Comparison of ENCODE assay signal across 12 cellular contexts in genomic region chr5:155049569-155050383, GRCh38. TPM values are rescaled to one million over a fixed set of nuclear protein-coding genes. Genes with fewer than 3 reads are reported as not detected.
DNase-seq lines count a peak whose midpoint lies in the region; FAIRE-seq and TF ChIP-seq lines count a peak whose summit lies in the region.
"Had no signal": no experiment of that assay in that cellular context is flagged by ENCODE, and none has a peak within 500 bp of the region (broad histone marks: within the 10 kb centered on the region; RNA-seq: fewer than 3 reads in every experiment).

No MANE protein-coding gene starts in this region.

- H3K27ac ChIP-seq in breast epithelium: no peak overlapping the region
- no peak overlapping the region for H3K27ac ChIP-seq in endothelial cell of umbilical vein (ENCODE audit: insufficient read depth, low read depth, low read length)
- no peak overlapping the region for H3K27ac ChIP-seq in smooth muscle cell (ENCODE audit: low read depth)
- H3K27ac ChIP-seq: pancreas, WERI-Rb-1 had no signal

- H3K36me3 ChIP-seq in breast epithelium (no peaks in the 10 kb centered on the region), endothelial cell of umbilical vein (ENCODE audit: control insufficient read depth in 2 of 2, extremely low read depth in 1 of 2, insufficient read depth in 2 of 2, low read length in 2 of 2) (no peaks in the 10 kb centered on the region), smooth muscle cell (ENCODE audit: low read depth) (no peaks in the 10 kb centered on the region)
- H3K36me3 ChIP-seq: pancreas, WERI-Rb-1 had no signal

- 9% methylated on average over 1 of the region's 1 CpG for WGBS in smooth muscle cell (ENCODE audit: low lambda C conversion rate)

- CTCF ChIA-PET in MCF 10A (lab: Yijun Ruan, JAX): no interaction called here
- CTCF ChIA-PET in endothelial cell of umbilical vein (lab: Charles Lee): interaction anchor here (0.6 to 1.2 kb wide), 5 partner anchors 41 to 410 kb away, joined by 3 to 4 read pairs (median 3); no protein-coding TSS in a partner anchor

- intact Hi-C loops in MCF 10A (cut with micrococcal nuclease) (no loop called here), breast epithelium (cut with DNase I; ENCODE audit: low total_unique reads) (no loop called here), endothelial cell of umbilical vein (cut with micrococcal nuclease) (no loop called here)

- no peak overlapping the region for H3K27ac Mint-ChIP-seq in MCF 10A (ENCODE audit: low read depth, unreplicated experiment)
- H3K27ac Mint-ChIP-seq: activated naive CD8-positive, alpha-beta T cell had no signal

- H3K9me3 Mint-ChIP-seq in MCF 10A (ENCODE audit: unreplicated experiment): no peaks in the 10 kb centered on the region

- peak; percentile 25 for TF ChIP-seq CTCF in MCF 10A (IDR thresholded peaks at IDR 0.05; ENCODE audit: unreplicated experiment)
- no peak for TF ChIP-seq CTCF in breast epithelium (IDR thresholded peaks at IDR 0.05)
- peak; percentile 26 to 34 for TF ChIP-seq CTCF in endothelial cell of umbilical vein (IDR thresholded peaks at IDR 0.05; ENCODE audit: extremely low read depth in 1 of 2, insufficient read depth in 1 of 2, low read depth in 1 of 2, low read length in 2 of 2)
- TF ChIP-seq CTCF in smooth muscle cell (IDR thresholded peaks at IDR 0.05; ENCODE audit: borderline replicate concordance, insufficient read depth, poor library complexity, severe bottlenecking): peak; percentile 20

- no peaks in the 10 kb centered on the region for H3K79me2 ChIP-seq in endothelial cell of umbilical vein (ENCODE audit: control insufficient read depth, insufficient read depth, low read length)
- H3K79me2 ChIP-seq in smooth muscle cell (ENCODE audit: low read depth): no peaks in the 10 kb centered on the region

- H3K4me3 Mint-ChIP-seq in MCF 10A (ENCODE audit: unreplicated experiment): no peak overlapping the region
- H3K4me3 Mint-ChIP-seq: activated naive CD8-positive, alpha-beta T cell had no signal

- H4K20me1 ChIP-seq in endothelial cell of umbilical vein (replicated peaks; ENCODE audit: control insufficient read depth, extremely low read depth, insufficient read depth, low read length) (no peaks in the 10 kb centered on the region), smooth muscle cell (ENCODE audit: low read depth) (no peaks in the 10 kb centered on the region)

- FAIRE-seq in endothelial cell of umbilical vein (lab: Jason Lieb, UNC): peak; percentile 26
- FAIRE-seq: GM19239, pancreas had no signal

- dilution Hi-C loops in endothelial cell of umbilical vein (cut with MboI; ENCODE audit: extremely low pct_ligation_motif_present, low sequenced_read_pairs): no loop called here

- DNase-seq in MCF 10A (ENCODE audit: unreplicated experiment): peak; percentile 43
- no peak for DNase-seq in breast epithelium (ENCODE audit: low spot score in 2 of 2)
- peak; percentile 30 for DNase-seq in NAMALWA (ENCODE audit: low spot score)
- peak; percentile 32 for DNase-seq in endothelial cell of umbilical vein (ENCODE audit: low read depth, low spot score)
- no peak for DNase-seq in smooth muscle cell (lab: John Stamatoyannopoulos, UW; ENCODE audit: unreplicated experiment)
- no peak for DNase-seq in NCI-H2029 (lab: John Stamatoyannopoulos, UW)
- no peak for DNase-seq in SKM-1 (lab: John Stamatoyannopoulos, UW; ENCODE audit: unreplicated experiment)
- DNase-seq in activated CD4-positive, alpha-beta T cell treated with anti-CD3 and anti-CD28 coated beads, Interleukin-2, amount 50 U/mL, for 1 hour: no peak
- DNase-seq: pancreas, WERI-Rb-1 had no signal

- H3K36me3 Mint-ChIP-seq in MCF 10A (ENCODE audit: insufficient read depth, unreplicated experiment): no peaks in the 10 kb centered on the region
- H3K36me3 Mint-ChIP-seq: activated naive CD8-positive, alpha-beta T cell had no signal

- H3K4me2 ChIP-seq in endothelial cell of umbilical vein (ENCODE audit: insufficient read depth, low read length) (no peak overlapping the region), smooth muscle cell (no peak overlapping the region)

- POLR2A ChIA-PET in MCF 10A (lab: Yijun Ruan, JAX): no interaction called here
- POLR2A ChIA-PET in endothelial cell of umbilical vein (lab: Charles Lee): no interaction called here

- BruUV-seq in MCF 10A (replicated peaks; lab: Mats Ljungman, UMichigan) (no TSS peak), endothelial cell of umbilical vein (replicated peaks; lab: Mats Ljungman, UMichigan) (no TSS peak)

- no peak for TF ChIP-seq POLR2A in breast epithelium (IDR thresholded peaks at IDR 0.05)
- TF ChIP-seq POLR2A in endothelial cell of umbilical vein (IDR thresholded peaks at IDR 0.05; ENCODE audit: low read depth, low read length): no peak

- H2AFZ ChIP-seq in endothelial cell of umbilical vein (ENCODE audit: low read depth, low read length) (no peak overlapping the region), smooth muscle cell (ENCODE audit: low read depth) (no peak overlapping the region)

- no peaks in the 10 kb centered on the region for H3K9me3 ChIP-seq in breast epithelium
- no peaks in the 10 kb centered on the region for H3K9me3 ChIP-seq in endothelial cell of umbilical vein (replicated peaks; ENCODE audit: control insufficient read depth, insufficient read depth, low read length)
- no peaks in the 10 kb centered on the region for H3K9me3 ChIP-seq in smooth muscle cell (replicated peaks; ENCODE audit: low read depth)
- H3K9me3 ChIP-seq: pancreas had no signal

- H3K4me1 Mint-ChIP-seq in MCF 10A (ENCODE audit: insufficient read depth, unreplicated experiment): no peaks in the 10 kb centered on the region

- H3K4me3 ChIP-seq in breast epithelium (no peak overlapping the region), endothelial cell of umbilical vein (replicated peaks in 1 of 3; ENCODE audit: insufficient read depth in 1 of 3, low read depth in 1 of 3, low read length in 3 of 3) (no peak overlapping the region), smooth muscle cell (no peak overlapping the region)
- H3K4me3 ChIP-seq: pancreas had no signal

- H3K27me3 Mint-ChIP-seq in MCF 10A (ENCODE audit: insufficient read depth, unreplicated experiment): no peaks in the 10 kb centered on the region

- H3K4me1 ChIP-seq in breast epithelium (no peaks in the 10 kb centered on the region), endothelial cell of umbilical vein (ENCODE audit: control insufficient read depth, extremely low read depth, insufficient read depth, low read length) (no peaks in the 10 kb centered on the region), smooth muscle cell (ENCODE audit: low read depth) (peaks cover 8% of the 10 kb centered on the region)
- H3K4me1 ChIP-seq: pancreas had no signal

- no peaks in the 10 kb centered on the region for H3F3A ChIP-seq in smooth muscle cell (ENCODE audit: low read depth)

- H3K27me3 ChIP-seq in breast epithelium: no peaks in the 10 kb centered on the region
- H3K27me3 ChIP-seq in endothelial cell of umbilical vein (ENCODE audit: control insufficient read depth in 2 of 2, insufficient read depth in 2 of 2, low read length in 2 of 2): no peaks in the 10 kb centered on the region
- no peaks in the 10 kb centered on the region for H3K27me3 ChIP-seq in smooth muscle cell (ENCODE audit: low read depth)
- H3K27me3 ChIP-seq: pancreas had no signal

- H3K9ac ChIP-seq in endothelial cell of umbilical vein (replicated peaks; ENCODE audit: extremely low read depth, insufficient read depth, low read length) (no peak overlapping the region), smooth muscle cell (ENCODE audit: low read depth) (no peak overlapping the region)

- no peaks in the 10 kb centered on the region for H3K9me1 ChIP-seq in endothelial cell of umbilical vein (replicated peaks; ENCODE audit: control insufficient read depth, extremely low read depth, insufficient read depth, low read length)

TF ChIP-seq in endothelial cell of umbilical vein, 7 proteins besides CTCF, POLR2A, EP300 and RAD21:
- TF ChIP-seq FOS (IDR thresholded peaks at IDR 0.05; ENCODE audit: borderline replicate concordance, insufficient read depth, low read length): no peak
- TF ChIP-seq POLR2AphosphoS5 (IDR thresholded peaks at IDR 0.05; ENCODE audit: insufficient read depth, low read depth, low read length): no peak
- TF ChIP-seq GATA2 (IDR thresholded peaks at IDR 0.05; ENCODE audit: insufficient read depth, insufficient read length, low read depth, low read length): no peak
- TF ChIP-seq MAX (IDR thresholded peaks at IDR 0.05; ENCODE audit: insufficient read depth, insufficient read length): no peak
- no peak for TF ChIP-seq EZH2 (IDR thresholded peaks at IDR 0.05; ENCODE audit: borderline replicate concordance, low read depth, low read length, severe bottlenecking)
- no peak for TF ChIP-seq JUN (IDR thresholded peaks at IDR 0.05; ENCODE audit: borderline replicate concordance, insufficient read depth, insufficient read length, low read depth)
- no peak for TF ChIP-seq MYC (IDR thresholded peaks at IDR 0.05; ENCODE audit: low read depth, low read length)
TF ChIP-seq in endothelial cell of umbilical vein: peak in this region for 0.

RNA-seq across cellular contexts. Expression of gene KIF4B, which starts 36.2 kb away (rescaled TPM):
- total RNA-seq in MCF 10A (2022): not detected in 2 replicates
- not detected for total RNA-seq in breast epithelium
- 0.14 and 0.44 TPM in 2 replicates for total RNA-seq in endothelial cell of umbilical vein
- polyA plus RNA-seq in endothelial cell of umbilical vein: 0.03 TPM in 1 of 2 replicates, not detected in the other
- 0.04 and 0.06 TPM in 2 replicates for polyA plus RNA-seq in endothelial cell of umbilical vein (2011; cell fraction: cytosol; rRNA removed)
- 0.14 and 0.27 TPM in 2 replicates for polyA plus RNA-seq in endothelial cell of umbilical vein (2011; cell fraction: nucleus; rRNA removed)
- polyA plus RNA-seq in endothelial cell of umbilical vein (2012): 0.11 and 0.17 TPM in 2 replicates
- polyA minus RNA-seq in endothelial cell of umbilical vein: 0.05 and 0.23 TPM in 2 replicates
- 0.41 TPM for polyA minus RNA-seq in endothelial cell of umbilical vein (2011; cell fraction: cytosol; rRNA and poly(A)+ RNA removed)
- 0.34 and 0.58 TPM in 2 replicates for polyA minus RNA-seq in endothelial cell of umbilical vein (2011; cell fraction: nucleus; rRNA and poly(A)+ RNA removed)
- not detected in 2 replicates for total RNA-seq in smooth muscle cell
- polyA plus RNA-seq in smooth muscle cell: not detected in 2 replicates
- total RNA-seq: pancreas had no signal
- polyA plus RNA-seq: pancreas had no signal

Comparison
In these comparisons a context has a peak if more than half of its experiments do, and no peak if none do; other contexts are left out.
1. DNase-seq: peak in MCF 10A (single experiment), NAMALWA (single experiment) and endothelial cell of umbilical vein (single experiment); none in breast epithelium (0 of 2), smooth muscle cell (single experiment), NCI-H2029 (single experiment), SKM-1 (single experiment) and activated CD4-positive, alpha-beta T cell treated with anti-CD3 and anti-CD28 coated beads, Interleukin-2, amount 50 U/mL, for 1 hour (single experiment).
2. CTCF ChIP-seq: peak in MCF 10A (single experiment), endothelial cell of umbilical vein (2 of 2) and smooth muscle cell (single experiment); none in breast epithelium (0 of 3).